18 cellular contexts compared by ENCODE assay signal in genomic region chr6:53417141-53417540, GRCh38.
DNase-seq lines count a peak whose midpoint lies in the region; ATAC-seq, FAIRE-seq and TF ChIP-seq lines count a peak whose summit lies in the region.
"Had no signal": no experiment of that assay in that cellular context is flagged by ENCODE, and none has a peak within 500 bp of the region (broad histone marks: within the 10 kb centered on the region; RNA-seq: fewer than 3 reads in every experiment).

No MANE protein-coding gene starts in this region.

- H3K27me3 ChIP-seq in HCT116 (ENCODE audit: insufficient read depth, low read length) (no peaks in the 10 kb centered on the region), K562 (ENCODE audit: control insufficient read depth in 2 of 2, insufficient read depth in 2 of 2, low read length in 2 of 2) (peaks cover 4 to 9% of the 10 kb centered on the region in 2 experiments; a peak in 4 of 5 replicates), foreskin keratinocyte (peaks cover 20% of the 10 kb centered on the region)

- RAD21 ChIA-PET in HCT116 (lab: Charles Lee; ENCODE audit: low non-redundant PET in 1 of 2, low total read pairs in 2 of 2, uncharacterized antibody in 2 of 2, unreplicated experiment in 2 of 2) = no interaction called here

- 0 out of 2 replicates have a peak, but pooled peaks have one; percentile 6 for TF ChIP-seq CTCF in AG10803 (conservative IDR thresholded peaks at IDR 0.05; ENCODE audit: low read length)
- peak in 2 of 3 experiments; percentile 11 to 23; a peak in 1 of 6 replicates for TF ChIP-seq CTCF in HCT116 (IDR thresholded peaks at IDR 0.05 in 2 of 3, conservative IDR thresholded peaks at IDR 0.05 in 1 of 3; ENCODE audit: borderline replicate concordance in 1 of 3, insufficient read depth in 1 of 3, low read depth in 2 of 3, low read length in 2 of 3)
- peak; percentile 9 to 15 (median 12); a peak in 1 of 6 replicates for TF ChIP-seq CTCF in K562 (IDR thresholded peaks at IDR 0.05 in 2 of 3, conservative IDR thresholded peaks at IDR 0.05 in 1 of 3; ENCODE audit: insufficient read depth in 2 of 3, low read depth in 1 of 3, low read length in 3 of 3)
- peak; percentile 9 for TF ChIP-seq CTCF in foreskin keratinocyte (conservative IDR thresholded peaks at IDR 0.05)

- WGBS in K562 (ENCODE audit: insufficient coverage, low coverage, missing lambda C conversion rate) = 0% methylated on average over 1 of the region's 1 CpG

- H3K4me3 ChIP-seq in AG10803 (ENCODE audit: low read length) (no peak overlapping the region), HCT116 (replicated peaks in 1 of 2; ENCODE audit: low read depth in 1 of 2, low read length in 2 of 2) (no peak overlapping the region), K562 (no peak overlapping the region)

- no peaks in the 10 kb centered on the region; the same call in 1 of the 2 replicates for H3K9me2 ChIP-seq in HCT116 (ENCODE audit: insufficient read depth)
- H3K9me2 ChIP-seq: SK-N-SH had no signal

- TF ChIP-seq RAD21 in HCT116 (IDR thresholded peaks at IDR 0.05; ENCODE audit: low read depth) (no peak), K562 (CRISPR knock-in tag; conservative IDR thresholded peaks at IDR 0.05 in 1 of 2, IDR thresholded peaks at IDR 0.05 in 1 of 2) (no peak)

- H3K9me3 ChIP-seq in HCT116 (ENCODE audit: control insufficient read depth in 1 of 2, insufficient read depth in 1 of 2, low read depth in 1 of 2, low read length in 2 of 2) = no peaks in the 10 kb centered on the region
- no peaks in the 10 kb centered on the region for H3K9me3 ChIP-seq in K562 (replicated peaks; ENCODE audit: control insufficient read depth, insufficient read depth, low read depth, low read length)
- H3K9me3 ChIP-seq: SK-N-SH had no signal

- TF ChIP-seq POLR2A in HCT116 (IDR thresholded peaks at IDR 0.05; ENCODE audit: borderline replicate concordance, extremely low read depth, insufficient read depth, insufficient read length) (no peak), K562 (conservative IDR thresholded peaks at IDR 0.05) (no peak)

- H3K4me1 ChIP-seq in HCT116 (ENCODE audit: control insufficient read depth in 1 of 2, insufficient read depth in 2 of 2, low read length in 2 of 2) (no peaks in the 10 kb centered on the region), K562 (replicated peaks in 1 of 2; ENCODE audit: control insufficient read depth in 2 of 2, insufficient read depth in 2 of 2, low read length in 2 of 2) (no peaks in the 10 kb centered on the region), foreskin keratinocyte (no peaks in the 10 kb centered on the region)

- H3K9ac ChIP-seq in HCT116 (ENCODE audit: low read length) = no peak overlapping the region
- H3K9ac ChIP-seq in K562 (ENCODE audit: insufficient read depth in 1 of 2, low read depth in 2 of 2, low read length in 2 of 2) = no peak overlapping the region
- H3K9ac ChIP-seq: SK-N-SH had no signal

- no peaks in the 10 kb centered on the region for H4K20me1 ChIP-seq in HCT116 (ENCODE audit: insufficient read depth)
- no peaks in the 10 kb centered on the region for H4K20me1 ChIP-seq in K562 (replicated peaks; ENCODE audit: control insufficient read depth, insufficient read depth, low read length)

- no peaks in the 10 kb centered on the region for H3K9me1 ChIP-seq in K562 (ENCODE audit: control insufficient read depth, insufficient read depth, low read length)

- BruUV-seq in HCT116 (replicated peaks; lab: Mats Ljungman, UMichigan) (no TSS peak), K562 (replicated peaks; lab: Mats Ljungman, UMichigan) (no TSS peak)

- in situ Hi-C loops in K562 (cut with MboI) = no loop called here

- TF ChIP-seq EP300 in K562 (IDR thresholded peaks at IDR 0.05; ENCODE audit: low read length) = no peak

- intact Hi-C loops in HCT116 (cut with micrococcal nuclease) = no loop called here
- intact Hi-C loops in K562 (cut with micrococcal nuclease) = no loop called here

- FAIRE-seq in K562 (lab: Jason Lieb, UNC) = no peak
- FAIRE-seq: A204.1 had no signal

- H2AFZ ChIP-seq in HCT116 (ENCODE audit: low read depth, low read length, poor library complexity, severe bottlenecking) (no peak overlapping the region), K562 (ENCODE audit: low read depth, low read length) (no peak overlapping the region)

- POLR2A ChIA-PET in HCT116 (lab: Charles Lee) (no interaction called here), K562 (lab: Yijun Ruan, JAX) (no interaction called here)

- CTCF ChIA-PET in HCT116 (lab: Charles Lee) (no interaction called here), K562 (lab: Yijun Ruan, JAX; ENCODE audit: low intra/inter-chr PET ratio) (no interaction called here)

- H3K79me2 ChIP-seq in HCT116 (ENCODE audit: insufficient read depth, low read length) (no peaks in the 10 kb centered on the region), K562 (ENCODE audit: control insufficient read depth, insufficient read depth, low read length) (no peaks in the 10 kb centered on the region)

- H3K27ac ChIP-seq in HCT116 (ENCODE audit: low read depth, low read length) (no peak overlapping the region), K562 (ENCODE audit: extremely low read depth, low read depth, low read length) (no peak overlapping the region), foreskin keratinocyte (no peak overlapping the region)

- H3K36me3 ChIP-seq in HCT116 (ENCODE audit: control insufficient read depth in 1 of 2, insufficient read depth in 2 of 2, low read length in 2 of 2) = no peaks in the 10 kb centered on the region
- H3K36me3 ChIP-seq in K562 (ENCODE audit: control insufficient read depth, insufficient read depth, low read length) = no peaks in the 10 kb centered on the region

- ATAC-seq in HCT116 (no peak), K562 (peak; percentile 61; the same call in 1 of the 3 replicates), foreskin keratinocyte (no peak)

- no peak overlapping the region for H3K4me2 ChIP-seq in HCT116 (ENCODE audit: low read length)
- H3K4me2 ChIP-seq in K562 (ENCODE audit: insufficient read depth, low read length) = no peak overlapping the region
- H3K4me2 ChIP-seq: SK-N-SH had no signal

- DNase-seq in AG10803 (ENCODE audit: low read depth) (no peak), HCT116 (ENCODE audit: low read depth, low spot score) (no peak), K562 (ENCODE audit: extremely low read depth in 1 of 4, low spot score in 3 of 4) (no peak), foreskin keratinocyte (no peak), CD1c-positive myeloid dendritic cell (ENCODE audit: extremely low spot score) (no peak), DMS 273 treated with DMSO at 0.1 percent for 48 hours (lab: John Stamatoyannopoulos, UW) (no peak), A172 (ENCODE audit: low spot score) (no peak), globus pallidus (ENCODE audit: low spot score) (no peak)
- DNase-seq: C1 segment of cervical spinal cord, GDM1, NCI-H1417, NCI-H187 treated with DMSO at 0.1 percent for 48 hours, NCI-H2171 treated with DMSO at 0.1 percent for 48 hours, NCI-H446 treated with DMSO at 0.1 percent for 48 hours, NCI-H748 treated with DMSO at 0.1 percent for 48 hours, Right ventricle myocardium superior, SK-N-SH had no signal

TF ChIP-seq in HCT116, 20 proteins besides CTCF, POLR2A, EP300 and RAD21 (continues in another document):
- TF ChIP-seq ZNF274 (IDR thresholded peaks at IDR 0.05; ENCODE audit: low read depth, low read length) (no peak), SP1 (IDR thresholded peaks at IDR 0.05; ENCODE audit: low read depth) (no peak), SIN3A (IDR thresholded peaks at IDR 0.05; ENCODE audit: low read depth) (no peak), EGR1 (IDR thresholded peaks at IDR 0.05; ENCODE audit: low read depth) (no peak), JUND (IDR thresholded peaks at IDR 0.05) (no peak), ZBTB33 (IDR thresholded peaks at IDR 0.05; ENCODE audit: extremely low read depth, insufficient replicate concordance, low read length) (no peak), EZH2 (IDR thresholded peaks at IDR 0.05) (no peak)

TF ChIP-seq in K562, 482 proteins besides CTCF, POLR2A, EP300 and RAD21:
- no peak for TF ChIP-seq ZNF398 (CRISPR knock-in tag; IDR thresholded peaks at IDR 0.05)
